ENCODE assay signal across 24 cellular contexts in genomic region chr4:44287505-44287904, GRCh38.
"Had no signal": no experiment of that assay in that cellular context is flagged by ENCODE, and none has a peak within 500 bp of the region (broad histone marks: within the 10 kb centered on the region; RNA-seq: fewer than 3 reads in every experiment).

No MANE protein-coding gene starts in this region.

- H3K4me1 ChIP-seq: stomach, suprapubic skin, testis, thyroid gland, tibial artery, tibial nerve, transverse colon, upper lobe of left lung, upper lobe of right lung, uterus, vagina had no signal

- DNase-seq: stimulated activated CD4-positive, alpha-beta T cell treated with anti-CD3 and anti-CD28 coated beads, Interleukin-2, amount 100 ng/mL, for 48 hours; stimulated activated CD4-positive, alpha-beta T cell treated with anti-CD3 and anti-CD28 coated beads, Interleukin-4, amount 100 ng/mL, for 1 hour; stimulated activated CD4-positive, alpha-beta T cell treated with anti-CD3 and anti-CD28 coated beads, Interleukin-4, amount 100 ng/mL, for 24 hours; stimulated activated CD4-positive, alpha-beta T cell treated with anti-CD3 and anti-CD28 coated beads, Interleukin-4, amount 100 ng/mL, for 4 hours; stimulated activated CD8-positive, alpha-beta memory T cell treated with anti-CD3 and anti-CD28 coated beads, Interleukin-4, amount 100 ng/mL, for 48 hours; stimulated activated naive B cell treated with anti-CD40 and anti-IgM and Interleukin-4, amounts not matched to agents 10 μg/mL and 1 μg/mL and 100 μg/mL, for 72 hours; stimulated activated naive CD4-positive, alpha-beta T cell; stimulated activated naive CD4-positive, alpha-beta T cell treated with Interleukin-2 at 50 U/mL for 16 hours; stimulated activated naive CD8-positive, alpha-beta T cell treated with anti-CD3 and anti-CD28 coated beads, Interleukin-15, amount 100 ng/mL, for 72 hours; stimulated activated naive CD8-positive, alpha-beta T cell treated with anti-CD3 and anti-CD28 coated beads, Interleukin-15, Interleukin-2, amounts not matched to agents 100 U/mL and 50 U/mL, for 24 hours; stomach; substantia nigra; testis; thyroid gland; tibial artery; transverse colon; trophoblast cell; upper lobe of left lung; upper lobe of right lung; uterus had no signal

- H3K27ac ChIP-seq: stomach, suprapubic skin, testis, thoracic aorta, thyroid gland, tibial artery, tibial nerve, transverse colon, upper lobe of left lung, upper lobe of right lung, uterus, vagina had no signal

- H3K4me3 ChIP-seq: stomach, suprapubic skin, testis, thoracic aorta, thyroid gland, tibial artery, tibial nerve, transverse colon, upper lobe of left lung, upper lobe of right lung, uterus, vagina had no signal

- H3K36me3 ChIP-seq: stomach, suprapubic skin, thoracic aorta, thyroid gland, tibial artery, tibial nerve, transverse colon, upper lobe of left lung, upper lobe of right lung, uterus, vagina had no signal

- H3K27me3 ChIP-seq: stomach, suprapubic skin, testis, thyroid gland, tibial artery, tibial nerve, transverse colon, upper lobe of left lung, upper lobe of right lung, uterus, vagina had no signal
